ENCODE assay signal across 2 cellular contexts in the genomic region with DNA sequence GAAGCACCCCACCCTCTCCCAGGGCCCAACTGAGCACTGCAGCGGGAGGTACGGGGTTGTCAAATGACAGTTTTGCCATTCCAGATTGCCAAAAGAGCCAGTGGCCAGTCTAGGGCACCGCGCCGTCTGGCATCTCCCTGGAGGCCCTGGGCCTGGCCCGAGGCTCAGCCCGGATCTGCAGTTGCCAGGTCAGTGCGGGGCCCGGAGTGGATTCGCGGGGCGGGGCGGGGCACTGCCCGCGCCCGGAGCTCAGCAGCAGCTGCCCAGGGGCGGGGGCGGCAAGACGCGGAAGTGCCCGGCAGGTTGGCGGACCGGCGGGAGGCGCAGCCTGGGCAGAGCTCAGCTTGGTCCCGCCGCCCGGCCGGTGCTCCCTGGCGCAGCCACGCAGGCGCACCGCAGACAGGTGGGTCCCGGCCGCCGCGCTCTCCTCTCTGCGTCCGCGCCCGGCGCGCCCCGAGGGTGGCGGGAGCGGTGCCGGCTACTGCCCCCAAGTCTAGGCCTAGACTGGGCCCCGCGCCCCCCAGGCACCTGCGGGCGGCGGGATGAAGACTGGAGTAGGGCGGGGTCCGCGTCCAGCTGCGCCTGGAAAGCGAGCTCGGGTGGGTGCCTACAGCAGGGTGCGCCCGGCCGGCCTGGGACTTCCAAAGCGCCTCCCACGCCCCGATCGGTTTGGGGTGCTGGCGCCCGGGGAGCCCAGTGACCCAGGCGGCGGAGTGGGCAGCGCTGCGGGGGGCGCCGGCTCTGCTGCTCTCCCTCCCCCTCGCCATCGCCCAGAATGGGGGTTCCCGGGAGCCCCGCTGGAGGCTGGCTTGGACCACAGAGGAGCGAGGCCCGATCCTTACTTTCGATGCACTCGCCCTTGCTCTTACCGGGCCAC.
TF ChIP-seq lines count a peak whose summit lies in the region.

A gene with protein sequence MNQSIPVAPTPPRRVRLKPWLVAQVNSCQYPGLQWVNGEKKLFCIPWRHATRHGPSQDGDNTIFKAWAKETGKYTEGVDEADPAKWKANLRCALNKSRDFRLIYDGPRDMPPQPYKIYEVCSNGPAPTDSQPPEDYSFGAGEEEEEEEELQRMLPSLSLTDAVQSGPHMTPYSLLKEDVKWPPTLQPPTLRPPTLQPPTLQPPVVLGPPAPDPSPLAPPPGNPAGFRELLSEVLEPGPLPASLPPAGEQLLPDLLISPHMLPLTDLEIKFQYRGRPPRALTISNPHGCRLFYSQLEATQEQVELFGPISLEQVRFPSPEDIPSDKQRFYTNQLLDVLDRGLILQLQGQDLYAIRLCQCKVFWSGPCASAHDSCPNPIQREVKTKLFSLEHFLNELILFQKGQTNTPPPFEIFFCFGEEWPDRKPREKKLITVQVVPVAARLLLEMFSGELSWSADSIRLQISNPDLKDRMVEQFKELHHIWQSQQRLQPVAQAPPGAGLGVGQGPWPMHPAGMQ (plus strand): TSS at position 281 of the 877 bp plus-strand sequence. CDS start 4,155 bp downstream, outside the sequence.

TF ChIP-seq in SK-N-SH, 30 proteins besides CTCF, POLR2A, EP300 and RAD21 (continued from another document):
- TF ChIP-seq, protein P1, sequence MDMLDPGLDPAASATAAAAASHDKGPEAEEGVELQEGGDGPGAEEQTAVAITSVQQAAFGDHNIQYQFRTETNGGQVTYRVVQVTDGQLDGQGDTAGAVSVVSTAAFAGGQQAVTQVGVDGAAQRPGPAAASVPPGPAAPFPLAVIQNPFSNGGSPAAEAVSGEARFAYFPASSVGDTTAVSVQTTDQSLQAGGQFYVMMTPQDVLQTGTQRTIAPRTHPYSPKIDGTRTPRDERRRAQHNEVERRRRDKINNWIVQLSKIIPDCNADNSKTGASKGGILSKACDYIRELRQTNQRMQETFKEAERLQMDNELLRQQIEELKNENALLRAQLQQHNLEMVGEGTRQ (IDR thresholded peaks at IDR 0.05; ENCODE audit: borderline replicate concordance, low read depth, low read length): no peak

TF ChIP-seq in endothelial cell of umbilical vein, 7 proteins besides CTCF, POLR2A, EP300 and RAD21 (continued from another document):
- TF ChIP-seq, protein P2, sequence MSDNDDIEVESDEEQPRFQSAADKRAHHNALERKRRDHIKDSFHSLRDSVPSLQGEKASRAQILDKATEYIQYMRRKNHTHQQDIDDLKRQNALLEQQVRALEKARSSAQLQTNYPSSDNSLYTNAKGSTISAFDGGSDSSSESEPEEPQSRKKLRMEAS (IDR thresholded peaks at IDR 0.05; ENCODE audit: insufficient read depth, insufficient read length): no peak
- TF ChIP-seq POLR2AphosphoS5 (IDR thresholded peaks at IDR 0.05; ENCODE audit: insufficient read depth, low read depth, low read length) (no peak), GATA2 (IDR thresholded peaks at IDR 0.05; ENCODE audit: insufficient read depth, insufficient read length, low read depth, low read length) (no peak), FOS (IDR thresholded peaks at IDR 0.05; ENCODE audit: borderline replicate concordance, insufficient read depth, low read length) (no peak), MYC (IDR thresholded peaks at IDR 0.05; ENCODE audit: low read depth, low read length) (no peak)
